9 cellular contexts compared by ENCODE assay signal in the genomic region with DNA sequence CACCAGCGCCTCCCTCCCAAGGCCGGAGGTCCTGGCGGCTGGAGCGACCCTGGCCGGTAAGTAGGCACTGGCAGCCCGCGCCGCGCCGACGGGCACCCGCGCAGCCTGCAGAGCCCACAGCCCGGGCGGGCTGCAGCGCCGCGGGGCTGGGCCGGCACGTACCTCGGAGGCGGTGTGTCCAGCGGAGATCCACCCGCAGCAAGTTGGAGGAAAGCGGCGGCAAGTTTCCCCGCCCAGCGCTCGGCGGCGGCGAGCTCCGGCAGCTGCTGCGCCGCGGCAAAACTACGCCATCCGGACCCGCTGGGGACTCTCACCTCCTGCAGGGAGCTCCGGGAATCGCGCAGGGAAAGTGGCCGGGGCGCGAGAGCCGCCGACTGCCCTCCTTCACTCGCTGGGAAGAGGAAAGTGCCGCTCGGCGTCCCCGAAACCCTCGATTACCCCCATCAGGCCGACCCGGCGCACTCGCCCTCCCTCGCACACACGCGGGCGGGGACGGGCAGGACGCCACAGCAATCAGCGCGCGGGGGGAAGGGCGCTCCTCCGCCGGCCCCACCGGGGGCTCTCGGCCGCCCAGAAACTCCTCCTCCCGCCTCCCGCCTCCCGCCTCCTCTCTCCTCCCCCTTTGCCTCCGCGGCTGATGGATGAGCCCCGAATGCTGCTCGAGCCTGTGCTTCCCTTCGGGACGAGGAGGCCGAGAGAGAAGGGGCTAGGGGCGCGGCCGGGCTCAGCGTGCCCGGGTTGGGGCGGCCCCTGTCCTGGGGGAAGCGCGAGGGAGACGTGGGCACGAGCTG. TPM values are rescaled to one million over a fixed set of nuclear protein-coding genes. Genes with fewer than 3 reads are reported as not detected.
DNase-seq lines count a peak whose midpoint lies in the region; ATAC-seq, FAIRE-seq and TF ChIP-seq lines count a peak whose summit lies in the region.
"Had no signal": no experiment of that assay in that cellular context is flagged by ENCODE, and none has a peak within 500 bp of the region (broad histone marks: within the 10 kb centered on the region; RNA-seq: fewer than 3 reads in every experiment).

TGFBR3 (minus strand) TSS at position 436 of the 791 bp plus-strand sequence. CDS start 24,620 bp downstream, outside the sequence.

- H3K36me3 ChIP-seq in kidney (ENCODE audit: control insufficient read depth in 1 of 2, insufficient read depth in 2 of 2, low read length in 2 of 2), result no peaks in the 10 kb centered on the region

- peak within 1 kb of the TSS; percentile 88 to 90 for H3K27ac ChIP-seq in kidney (ENCODE audit: low read depth in 2 of 2, low read length in 2 of 2)

- H3K27ac Mint-ChIP-seq in central memory CD8-positive, alpha-beta T cell (ENCODE audit: low read depth), result peak within 1 kb of the TSS; percentile 95

- peak; percentile 53 for ATAC-seq in HG02943 (IDR thresholded peaks at IDR 0.05; ENCODE audit: low read depth, unreplicated experiment)
- ATAC-seq in central memory CD8-positive, alpha-beta T cell (replicated peaks; ENCODE audit: extremely low read depth, poor library complexity, severe bottlenecking), result peak; percentile 74

- peak; percentile 83 to 91 (median 87) for DNase-seq in NCI-H1417 (lab: John Stamatoyannopoulos, UW)
- DNase-seq in NCI-H1417 treated with DMSO at 0.1 percent for 48 hours (lab: John Stamatoyannopoulos, UW), result no peak
- peak; percentile 34 for DNase-seq in NCI-H2171 treated with DMSO at 0.1 percent for 48 hours (lab: John Stamatoyannopoulos, UW)
- peak; percentile 63 for DNase-seq in activated CD4-positive, alpha-beta T cell treated with anti-CD3 and anti-CD28 coated beads for 1 hour
- DNase-seq in central memory CD8-positive, alpha-beta T cell (ENCODE audit: low spot score in 2 of 2), result peak; percentile 59 to 61
- DNase-seq in kidney, result peak; percentile 98
- DNase-seq in stimulated activated CD4-positive, alpha-beta T cell treated with anti-CD3 and anti-CD28 coated beads, Interleukin-15, amount 100 ng/mL, for 1 hour (ENCODE audit: low read depth in 1 of 2, low spot score in 1 of 2), result peak; percentile 55 to 62

- no peaks in the 10 kb centered on the region for H3K27me3 Mint-ChIP-seq in central memory CD8-positive, alpha-beta T cell

- peak within 1 kb of the TSS; percentile 88 to 96 for H3K4me3 ChIP-seq in kidney (ENCODE audit: low read length in 2 of 2)

- H3K4me1 Mint-ChIP-seq in central memory CD8-positive, alpha-beta T cell, result peaks cover 44% of the 10 kb centered on the region

- intact Hi-C loops in kidney (cut with DNase I), result no loop called here

- TF ChIP-seq CTCF in kidney (IDR thresholded peaks at IDR 0.05; ENCODE audit: borderline replicate concordance, extremely low read depth, insufficient read depth), result no peak

- H3K9ac ChIP-seq in kidney (ENCODE audit: low read length in 2 of 2), result peak within 1 kb of the TSS; percentile 12 to 85

- H3K36me3 Mint-ChIP-seq in central memory CD8-positive, alpha-beta T cell (ENCODE audit: insufficient read depth), result peaks cover 26% of the 10 kb centered on the region

- no peak for FAIRE-seq in kidney (lab: Jason Lieb, UNC)
- FAIRE-seq: A204.1 had no signal

- no peaks in the 10 kb centered on the region for H3K9me3 ChIP-seq in kidney (ENCODE audit: control insufficient read depth in 1 of 2, low read length in 2 of 2)

- no peaks in the 10 kb centered on the region for H3K9me3 Mint-ChIP-seq in central memory CD8-positive, alpha-beta T cell

- H3K4me1 ChIP-seq in kidney (ENCODE audit: control insufficient read depth in 1 of 2, insufficient read depth in 1 of 2, low read depth in 1 of 2, low read length in 2 of 2), result no peaks in the 10 kb centered on the region

- peak within 1 kb of the TSS; percentile 100 for H3K4me3 Mint-ChIP-seq in central memory CD8-positive, alpha-beta T cell

RNA-seq across cellular contexts. Expression of gene TGFBR3, which starts in this region (rescaled TPM):
- 57.9 TPM for total RNA-seq in kidney
- 15.8 TPM for polyA plus RNA-seq in kidney (ENCODE audit: insufficient read depth, low read depth, low replicate concordance)
